In genomic region chr6:166839569-166839968, GRCh38 we compare ENCODE assay signal across 16 cellular contexts.
DNase-seq lines count a peak whose midpoint lies in the region; ATAC-seq, FAIRE-seq and TF ChIP-seq lines count a peak whose summit lies in the region.
"Had no signal": no experiment of that assay in that cellular context is flagged by ENCODE, and none has a peak within 500 bp of the region (broad histone marks: within the 10 kb centered on the region; RNA-seq: fewer than 3 reads in every experiment).

No MANE protein-coding gene starts in this region.

- H3K4me2 ChIP-seq in HepG2 (ENCODE audit: low read depth, low read length) (no peak overlapping the region), K562 (ENCODE audit: insufficient read depth, low read length) (no peak overlapping the region)

- TF ChIP-seq RAD21 in HepG2 (CRISPR knock-in tag; IDR thresholded peaks at IDR 0.05), result no peak
- TF ChIP-seq RAD21 in K562 (CRISPR knock-in tag; conservative IDR thresholded peaks at IDR 0.05 in 1 of 2, IDR thresholded peaks at IDR 0.05 in 1 of 2), result no peak

- CTCF ChIA-PET in HepG2 (lab: Yijun Ruan, JAX; ENCODE audit: low intra/inter-chr PET ratio, low total read pairs), result no interaction called here
- CTCF ChIA-PET in K562 (lab: Yijun Ruan, JAX; ENCODE audit: low intra/inter-chr PET ratio), result no interaction called here

- TF ChIP-seq POLR2A in HepG2 (IDR thresholded peaks at IDR 0.05; ENCODE audit: insufficient read depth in 1 of 2, low read depth in 2 of 2, low read length in 2 of 2), result no peak
- no peak for TF ChIP-seq POLR2A in right lobe of liver (IDR thresholded peaks at IDR 0.05)
- TF ChIP-seq POLR2A in K562 (conservative IDR thresholded peaks at IDR 0.05), result no peak

- no peak for ATAC-seq in HepG2
- no peak for ATAC-seq in right lobe of liver
- no peak for ATAC-seq in K562
- peak in 1 of 2 donors; percentile 73 for ATAC-seq in right cardiac atrium
- ATAC-seq in GM18502 (IDR thresholded peaks at IDR 0.05; ENCODE audit: poor library complexity, unreplicated experiment), result no peak

- WGBS in HepG2 (ENCODE audit: low lambda C conversion rate), result 62% methylated on average over 3 of the region's 3 CpGs
- 80% methylated on average over 3 of the region's 3 CpGs for WGBS in right lobe of liver (ENCODE audit: insufficient coverage, low coverage, low lambda C conversion rate, missing lambda C conversion rate)
- 5% methylated on average over 1 of the region's 3 CpGs for WGBS in K562 (ENCODE audit: insufficient coverage, low coverage, missing lambda C conversion rate)
- 33% methylated on average over 3 of the region's 3 CpGs for WGBS in right cardiac atrium

- no peak for FAIRE-seq in HepG2 (lab: Jason Lieb, UNC)
- no peak for FAIRE-seq in K562 (lab: Jason Lieb, UNC)
- FAIRE-seq: A204.1, H1 had no signal

- intact Hi-C loops in HepG2 (cut with micrococcal nuclease; ENCODE audit: unreplicated experiment), result no loop called here
- intact Hi-C loops in right lobe of liver (cut with DNase I), result no loop called here
- intact Hi-C loops in K562 (cut with micrococcal nuclease), result no loop called here
- intact Hi-C loops in right cardiac atrium (cut with DNase I), result no loop called here

- H3K4me3 ChIP-seq in HepG2 (replicated peaks in 1 of 3; ENCODE audit: insufficient read depth in 1 of 3, low read depth in 2 of 3, low read length in 3 of 3) (no peak overlapping the region), right lobe of liver (no peak overlapping the region), K562 (no peak overlapping the region), right cardiac atrium (ENCODE audit: low read length) (no peak overlapping the region)

- H4K20me1 ChIP-seq in HepG2 (ENCODE audit: insufficient read depth, low read length), result no peaks in the 10 kb centered on the region
- H4K20me1 ChIP-seq in K562 (replicated peaks; ENCODE audit: control insufficient read depth, insufficient read depth, low read length), result no peaks in the 10 kb centered on the region

- in situ Hi-C loops in HepG2 (cut with HindIII; ENCODE audit: extremely low pct_ligation_motif_present, low pct_unique_long_range_greater_than_20kb), result no loop called here
- in situ Hi-C loops in K562 (cut with MboI), result no loop called here
- in situ Hi-C loops in KBM-7 (cut with MboI; ENCODE audit: low pct_unique_long_range_greater_than_20kb, low sequenced_read_pairs), result no loop called here

- no peak for DNase-seq in HepG2 (ENCODE audit: low spot score)
- DNase-seq in right lobe of liver, result no peak
- no peak for DNase-seq in K562 (ENCODE audit: extremely low read depth in 1 of 4, low spot score in 3 of 4)
- DNase-seq in right cardiac atrium, result peak; percentile 36 to 77 (median 73)
- no peak for DNase-seq in KBM-7
- no peak for DNase-seq in Kasumi-1 (lab: John Stamatoyannopoulos, UW)
- DNase-seq: ACHN; BE2C; CD4-positive, alpha-beta memory T cell; DMS153; DMS79; GF-D8; H9 had no signal

- no peak overlapping the region for H3K27ac ChIP-seq in HepG2 (ENCODE audit: extremely low read length, insufficient read depth, low read length)
- H3K27ac ChIP-seq in right lobe of liver, result no peak overlapping the region
- H3K27ac ChIP-seq in K562 (ENCODE audit: extremely low read depth, low read depth, low read length), result no peak overlapping the region
- H3K27ac ChIP-seq in right cardiac atrium (ENCODE audit: low read length), result no peak overlapping the region

- no peaks in the 10 kb centered on the region for H3K27me3 ChIP-seq in HepG2 (ENCODE audit: control insufficient read depth in 1 of 2, insufficient read depth in 2 of 2, low read length in 2 of 2)
- H3K27me3 ChIP-seq in right lobe of liver, result no peaks in the 10 kb centered on the region
- peaks cover 2 to 42% of the 10 kb centered on the region in 2 experiments; a peak in 2 of 5 replicates for H3K27me3 ChIP-seq in K562 (ENCODE audit: control insufficient read depth in 2 of 2, insufficient read depth in 2 of 2, low read length in 2 of 2)
- no peaks in the 10 kb centered on the region for H3K27me3 ChIP-seq in right cardiac atrium (ENCODE audit: control insufficient read depth, insufficient read depth)
- H3K27me3 ChIP-seq: BE2C had no signal

- H3K79me2 ChIP-seq in HepG2 (ENCODE audit: insufficient read depth, low read length), result no peaks in the 10 kb centered on the region
- H3K79me2 ChIP-seq in K562 (ENCODE audit: control insufficient read depth, insufficient read depth, low read length), result no peaks in the 10 kb centered on the region

- no peak for TF ChIP-seq EP300 in HepG2 (IDR thresholded peaks at IDR 0.05; ENCODE audit: low read depth in 2 of 2, low read length in 2 of 2)
- TF ChIP-seq EP300 in HepG2 (CRISPR knock-in tag; IDR thresholded peaks at IDR 0.05; ENCODE audit: borderline replicate concordance), result no peak
- TF ChIP-seq EP300 in K562 (IDR thresholded peaks at IDR 0.05; ENCODE audit: low read length), result no peak

- H3K9ac ChIP-seq in HepG2 (ENCODE audit: insufficient read depth, low read depth, low read length) (no peak overlapping the region), K562 (ENCODE audit: insufficient read depth in 1 of 2, low read depth in 2 of 2, low read length in 2 of 2) (no peak overlapping the region)

- BruUV-seq in HepG2 (replicated peaks; lab: Mats Ljungman, UMichigan) (no TSS peak), K562 (replicated peaks; lab: Mats Ljungman, UMichigan) (no TSS peak)

- H2AFZ ChIP-seq in HepG2 (ENCODE audit: low read length) (no peak overlapping the region), K562 (ENCODE audit: low read depth, low read length) (no peak overlapping the region)

- no peaks in the 10 kb centered on the region for H3K9me1 ChIP-seq in K562 (ENCODE audit: control insufficient read depth, insufficient read depth, low read length)

- no peaks in the 10 kb centered on the region for H3K4me1 ChIP-seq in HepG2 (ENCODE audit: insufficient read depth, low read length)
- no peaks in the 10 kb centered on the region for H3K4me1 ChIP-seq in right lobe of liver
- peaks cover 0 to 14% of the 10 kb centered on the region in 2 experiments; a peak in 3 of 5 replicates for H3K4me1 ChIP-seq in K562 (replicated peaks in 1 of 2; ENCODE audit: control insufficient read depth in 2 of 2, insufficient read depth in 2 of 2, low read length in 2 of 2)
- no peaks in the 10 kb centered on the region for H3K4me1 ChIP-seq in right cardiac atrium (ENCODE audit: control insufficient read depth, insufficient read depth, low read length)
- H3K4me1 ChIP-seq: BE2C had no signal

- H3K36me3 ChIP-seq in HepG2 (replicated peaks in 1 of 2; ENCODE audit: control insufficient read depth in 1 of 2, insufficient read depth in 2 of 2, low read length in 2 of 2), result no peaks in the 10 kb centered on the region
- no peaks in the 10 kb centered on the region for H3K36me3 ChIP-seq in right lobe of liver
- H3K36me3 ChIP-seq in K562 (ENCODE audit: control insufficient read depth, insufficient read depth, low read length), result no peaks in the 10 kb centered on the region
- H3K36me3 ChIP-seq: BE2C had no signal

- no peak for TF ChIP-seq CTCF in HepG2 (CRISPR knock-in tag; IDR thresholded peaks at IDR 0.05)
- TF ChIP-seq CTCF in right lobe of liver (IDR thresholded peaks at IDR 0.05), result no peak
- TF ChIP-seq CTCF in K562 (IDR thresholded peaks at IDR 0.05 in 2 of 3, conservative IDR thresholded peaks at IDR 0.05 in 1 of 3; ENCODE audit: insufficient read depth in 2 of 3, low read depth in 1 of 3, low read length in 3 of 3), result no peak

- H3K9me3 ChIP-seq in HepG2 (ENCODE audit: low read length) (no peaks in the 10 kb centered on the region), right lobe of liver (no peaks in the 10 kb centered on the region), K562 (replicated peaks; ENCODE audit: control insufficient read depth, insufficient read depth, low read depth, low read length) (no peaks in the 10 kb centered on the region), right cardiac atrium (ENCODE audit: control insufficient read depth, low read length) (no peaks in the 10 kb centered on the region)
- H3K9me3 ChIP-seq: BE2C had no signal

- POLR2A ChIA-PET in HepG2 (lab: Yijun Ruan, JAX), result no interaction called here
- POLR2A ChIA-PET in K562 (lab: Yijun Ruan, JAX), result no interaction called here

TF ChIP-seq in HepG2, 621 proteins besides CTCF, POLR2A, EP300 and RAD21 (continues in another document):
- TF ChIP-seq NBN (conservative IDR thresholded peaks at IDR 0.05), result no peak
- TF ChIP-seq NFYB (CRISPR knock-in tag; IDR thresholded peaks at IDR 0.05), result no peak
- TF ChIP-seq, protein P1, sequence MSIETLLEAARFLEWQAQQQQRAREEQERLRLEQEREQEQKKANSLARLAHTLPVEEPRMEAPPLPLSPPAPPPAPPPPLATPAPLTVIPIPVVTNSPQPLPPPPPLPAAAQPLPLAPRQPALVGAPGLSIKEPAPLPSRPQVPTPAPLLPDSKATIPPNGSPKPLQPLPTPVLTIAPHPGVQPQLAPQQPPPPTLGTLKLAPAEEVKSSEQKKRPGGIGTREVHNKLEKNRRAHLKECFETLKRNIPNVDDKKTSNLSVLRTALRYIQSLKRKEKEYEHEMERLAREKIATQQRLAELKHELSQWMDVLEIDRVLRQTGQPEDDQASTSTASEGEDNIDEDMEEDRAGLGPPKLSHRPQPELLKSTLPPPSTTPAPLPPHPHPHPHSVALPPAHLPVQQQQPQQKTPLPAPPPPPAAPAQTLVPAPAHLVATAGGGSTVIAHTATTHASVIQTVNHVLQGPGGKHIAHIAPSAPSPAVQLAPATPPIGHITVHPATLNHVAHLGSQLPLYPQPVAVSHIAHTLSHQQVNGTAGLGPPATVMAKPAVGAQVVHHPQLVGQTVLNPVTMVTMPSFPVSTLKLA (IDR thresholded peaks at IDR 0.05), result no peak
- no peak for TF ChIP-seq SOX5 (CRISPR knock-in tag; IDR thresholded peaks at IDR 0.05; ENCODE audit: borderline replicate concordance)
- TF ChIP-seq PCBP2 (optimal IDR thresholded peaks at IDR 0.05; ENCODE audit: low read depth, low read length, poor library complexity, severe bottlenecking), result peak; percentile 53

TF ChIP-seq in K562, 482 proteins besides CTCF, POLR2A, EP300 and RAD21 (continues in another document):
- TF ChIP-seq PCBP1 (IDR thresholded peaks at IDR 0.05; ENCODE audit: low read depth, low read length, poor library complexity, severe bottlenecking) (peak; percentile 80), RBM25 (IDR thresholded peaks at IDR 0.05; ENCODE audit: low read depth, low read length, severe bottlenecking) (no peak), EWSR1 (IDR thresholded peaks at IDR 0.05; ENCODE audit: borderline replicate concordance, low read depth, partially characterized antibody) (no peak), HNRNPK (IDR thresholded peaks at IDR 0.05; ENCODE audit: low read depth, low read length, poor library complexity, severe bottlenecking) (peak; percentile 53), ELK3 (CRISPR knock-in tag; IDR thresholded peaks at IDR 0.05) (no peak), ZNF668 (CRISPR knock-in tag; IDR thresholded peaks at IDR 0.05) (no peak)

Comparison
In these comparisons a context has a peak if more than half of its experiments do, and no peak if none do; other contexts are left out.
1. DNase-seq: peak in right cardiac atrium (3 of 3); none in HepG2 (single experiment), right lobe of liver (0 of 3), K562 (0 of 4), KBM-7 (single experiment) and Kasumi-1 (0 of 2).
2. Of the 241 proteins assayed by ChIP-seq in both HepG2 and K562: peak only in HepG2: PCBP2; only in K562: none; in both: HNRNPK and PCBP1; in neither: 238.